18 cellular contexts compared by ENCODE assay signal in the genomic region with DNA sequence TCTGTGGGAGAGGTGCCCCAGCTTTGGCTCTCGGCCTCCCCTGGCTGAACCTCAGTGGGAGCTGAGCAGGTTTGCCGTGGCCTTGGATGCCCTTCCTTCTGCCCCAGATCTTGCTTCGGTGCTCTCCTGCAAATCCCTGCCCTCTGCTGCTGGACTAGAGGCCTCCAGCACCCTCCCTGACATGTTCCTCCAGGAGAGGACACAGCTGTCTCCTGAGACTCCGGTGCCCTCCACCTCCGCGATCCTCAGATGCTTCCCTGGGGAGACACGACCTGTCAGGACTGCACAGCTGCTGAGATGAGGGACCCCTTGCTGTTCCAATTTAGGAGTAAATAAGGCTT. TPM values are rescaled to one million over a fixed set of nuclear protein-coding genes. Genes with fewer than 3 reads are reported as not detected.
"Had no signal": no experiment of that assay in that cellular context is flagged by ENCODE, and none has a peak within 500 bp of the region (broad histone marks: within the 10 kb centered on the region; RNA-seq: fewer than 3 reads in every experiment).

No MANE protein-coding gene starts in this region.

- H3K27ac Mint-ChIP-seq: activated naive CD8-positive, alpha-beta T cell treated with anti-CD3 and anti-CD28 coated beads, Interleukin-2, amount 10 ng/mL, durations not matched to agents 7 days and 5 days; stimulated activated naive CD8-positive, alpha-beta T cell treated with anti-CD3 and anti-CD28 coated beads, Interleukin-15, Interleukin-2, amounts not matched to agents 100 ng/mL and 50 ng/mL, for 24 hours had no signal

- ATAC-seq: gastroesophageal sphincter, left ventricle myocardium superior had no signal

- H3K36me3 ChIP-seq: gastroesophageal sphincter, right atrium auricular region, SJCRH30, spleen, upper lobe of left lung had no signal

- H3K9me3 ChIP-seq: gastroesophageal sphincter, right atrium auricular region, SJCRH30, spleen, upper lobe of left lung had no signal

- H3K4me3 Mint-ChIP-seq: activated naive CD8-positive, alpha-beta T cell treated with anti-CD3 and anti-CD28 coated beads, Interleukin-2, amount 10 ng/mL, durations not matched to agents 7 days and 5 days; stimulated activated naive CD8-positive, alpha-beta T cell treated with anti-CD3 and anti-CD28 coated beads, Interleukin-15, Interleukin-2, amounts not matched to agents 100 ng/mL and 50 ng/mL, for 24 hours had no signal

- H3K27me3 ChIP-seq: right atrium auricular region, SJCRH30, spleen, upper lobe of left lung had no signal

- H3K4me3 ChIP-seq: gastroesophageal sphincter, right atrium auricular region, SJCRH30, spleen, upper lobe of left lung had no signal

- H3K27ac ChIP-seq: gastroesophageal sphincter, right atrium auricular region, SJCRH30, spleen, upper lobe of left lung had no signal

- H3K4me1 ChIP-seq: gastroesophageal sphincter, right atrium auricular region, SJCRH30 had no signal

- H3K27me3 Mint-ChIP-seq: stimulated activated naive CD8-positive, alpha-beta T cell treated with anti-CD3 and anti-CD28 coated beads, Interleukin-15, Interleukin-2, amounts not matched to agents 100 ng/mL and 50 ng/mL, for 24 hours had no signal

- DNase-seq: activated gamma-delta T cell; activated naive CD8-positive, alpha-beta T cell treated with anti-CD3 and anti-CD28 coated beads, Interleukin-2, amount 10 ng/mL, durations not matched to agents 7 days and 5 days; activated T-cell treated with anti-CD3 and anti-CD28 coated beads, Interleukin-2, amount 50 U/mL, for 1 hour; aorta; effector CD4-positive, alpha-beta T cell; kidney; left ventricle myocardium superior; mesendoderm; SJCRH30; spleen; T-helper 9 cell had no signal

- H3K36me3 Mint-ChIP-seq: activated naive CD8-positive, alpha-beta T cell treated with anti-CD3 and anti-CD28 coated beads, Interleukin-2, amount 10 ng/mL, durations not matched to agents 7 days and 5 days had no signal

- H3K9me3 Mint-ChIP-seq: stimulated activated naive CD8-positive, alpha-beta T cell treated with anti-CD3 and anti-CD28 coated beads, Interleukin-15, Interleukin-2, amounts not matched to agents 100 ng/mL and 50 ng/mL, for 24 hours had no signal

RNA-seq across cellular contexts. Expression of a gene that starts 7.3 kb away (rescaled TPM):
- total RNA-seq: activated naive CD8-positive, alpha-beta T cell treated with anti-CD3 and anti-CD28 coated beads, Interleukin-2, amount 10 ng/mL, durations not matched to agents 7 days and 5 days; endothelial cell of umbilical vein; kidney; left ventricle myocardium superior; posterior vena cava; right atrium auricular region; SJCRH30; temporal lobe had no signal
- polyA plus RNA-seq: aorta, endothelial cell of umbilical vein had no signal
